Comparison of ENCODE assay signal across 16 cellular contexts in genomic region chr2:209086761-209087160, GRCh38.
DNase-seq lines count a peak whose midpoint lies in the region; TF ChIP-seq lines count a peak whose summit lies in the region.
"Had no signal": no experiment of that assay in that cellular context is flagged by ENCODE, and none has a peak within 500 bp of the region (broad histone marks: within the 10 kb centered on the region; RNA-seq: fewer than 3 reads in every experiment).

No MANE protein-coding gene starts in this region.

- no peaks in the 10 kb centered on the region for H3K9me3 ChIP-seq in neural progenitor cell (ENCODE audit: low read depth)
- no peaks in the 10 kb centered on the region for H3K9me3 ChIP-seq in right atrium auricular region
- H3K9me3 ChIP-seq: BLaER1, Caco-2 had no signal

- no peaks in the 10 kb centered on the region for H3K9me3 Mint-ChIP-seq in neural progenitor cell
- H3K9me3 Mint-ChIP-seq: CD8-positive, alpha-beta T cell; H9 had no signal

- H4K20me1 ChIP-seq in neural progenitor cell (ENCODE audit: low read depth), result no peaks in the 10 kb centered on the region
- H4K20me1 ChIP-seq: BLaER1 had no signal

- no peaks in the 10 kb centered on the region for H3K27me3 ChIP-seq in neural progenitor cell
- no peaks in the 10 kb centered on the region for H3K27me3 ChIP-seq in right atrium auricular region
- H3K27me3 ChIP-seq: BLaER1 had no signal

- no peaks in the 10 kb centered on the region for H3K36me3 Mint-ChIP-seq in neural progenitor cell
- H3K36me3 Mint-ChIP-seq: CD4-positive, CD25-positive, alpha-beta regulatory T cell; CD8-positive, alpha-beta T cell had no signal

- H3K4me3 ChIP-seq in neural progenitor cell (no peak overlapping the region), right atrium auricular region (no peak overlapping the region)
- H3K4me3 ChIP-seq: BLaER1 had no signal

- H3K27me3 Mint-ChIP-seq in neural progenitor cell (ENCODE audit: insufficient read depth, low read depth), result peaks cover 3% of the 10 kb centered on the region
- H3K27me3 Mint-ChIP-seq: B cell; CD4-positive, CD25-positive, alpha-beta regulatory T cell had no signal

- H3K27ac Mint-ChIP-seq in neural progenitor cell, result no peak overlapping the region
- H3K27ac Mint-ChIP-seq: B cell; CD4-positive, CD25-positive, alpha-beta regulatory T cell; CD8-positive, alpha-beta T cell; H9 had no signal

- no peak overlapping the region for H3K4me2 ChIP-seq in neural progenitor cell
- H3K4me2 ChIP-seq: BLaER1 had no signal

- H3K27ac ChIP-seq in neural progenitor cell, result no peak overlapping the region
- H3K27ac ChIP-seq in right atrium auricular region, result no peak overlapping the region
- H3K27ac ChIP-seq: BLaER1, C4-2B had no signal

- H3F3A ChIP-seq in neural progenitor cell (ENCODE audit: low read depth), result no peaks in the 10 kb centered on the region

- peak overlapping the region; percentile 6 for H2AFZ ChIP-seq in neural progenitor cell (replicated peaks)

- no peaks in the 10 kb centered on the region for H3K4me1 Mint-ChIP-seq in neural progenitor cell
- H3K4me1 Mint-ChIP-seq: B cell; CD4-positive, CD25-positive, alpha-beta regulatory T cell had no signal

- H3K4me3 Mint-ChIP-seq in neural progenitor cell, result no peak overlapping the region
- H3K4me3 Mint-ChIP-seq: B cell; CD4-positive, CD25-positive, alpha-beta regulatory T cell; CD8-positive, alpha-beta T cell; H9 had no signal

- peak; percentile 18 for DNase-seq in OCI-M1 (lab: John Stamatoyannopoulos, UW)
- peak; percentile 69 for DNase-seq in islet precursor cell
- DNase-seq in neural progenitor cell (ENCODE audit: low spot score), result no peak
- DNase-seq in NCI-H345 treated with DMSO at 0.1 percent for 48 hours (lab: John Stamatoyannopoulos, UW; ENCODE audit: unreplicated experiment), result no peak
- DNase-seq in NK-92 (lab: John Stamatoyannopoulos, UW; ENCODE audit: unreplicated experiment), result no peak
- DNase-seq in H4 (ENCODE audit: low spot score), result no peak
- no peak for DNase-seq in right atrium auricular region (ENCODE audit: low spot score)
- DNase-seq: Caco-2; CD4-positive, CD25-positive, alpha-beta regulatory T cell; CD8-positive, alpha-beta T cell; DMS153; DND-41; H9 had no signal

- H3K4me1 ChIP-seq in neural progenitor cell, result no peaks in the 10 kb centered on the region
- no peaks in the 10 kb centered on the region for H3K4me1 ChIP-seq in right atrium auricular region
- H3K4me1 ChIP-seq: BLaER1, Caco-2 had no signal

- no peaks in the 10 kb centered on the region for H3K79me2 ChIP-seq in neural progenitor cell (ENCODE audit: low read depth)

- no peak overlapping the region for H3K9ac ChIP-seq in neural progenitor cell
- H3K9ac ChIP-seq: BLaER1 had no signal

- no peak for TF ChIP-seq CTCF in neural progenitor cell (IDR thresholded peaks at IDR 0.05)
- no peak for TF ChIP-seq CTCF in right atrium auricular region (IDR thresholded peaks at IDR 0.05)

- no peaks in the 10 kb centered on the region for H3K36me3 ChIP-seq in neural progenitor cell
- H3K36me3 ChIP-seq in right atrium auricular region, result no peaks in the 10 kb centered on the region
- H3K36me3 ChIP-seq: BLaER1 had no signal

Comparison
In these comparisons a context has a peak if more than half of its experiments do, and no peak if none do; other contexts are left out.
1. DNase-seq: peak in OCI-M1 (single experiment) and islet precursor cell (single experiment); none in neural progenitor cell (single experiment), NCI-H345 treated with DMSO at 0.1 percent for 48 hours (single experiment), NK-92 (single experiment), H4 (single experiment) and right atrium auricular region (single experiment).